ENCODE assay signal across 10 cellular contexts in the genomic region with DNA sequence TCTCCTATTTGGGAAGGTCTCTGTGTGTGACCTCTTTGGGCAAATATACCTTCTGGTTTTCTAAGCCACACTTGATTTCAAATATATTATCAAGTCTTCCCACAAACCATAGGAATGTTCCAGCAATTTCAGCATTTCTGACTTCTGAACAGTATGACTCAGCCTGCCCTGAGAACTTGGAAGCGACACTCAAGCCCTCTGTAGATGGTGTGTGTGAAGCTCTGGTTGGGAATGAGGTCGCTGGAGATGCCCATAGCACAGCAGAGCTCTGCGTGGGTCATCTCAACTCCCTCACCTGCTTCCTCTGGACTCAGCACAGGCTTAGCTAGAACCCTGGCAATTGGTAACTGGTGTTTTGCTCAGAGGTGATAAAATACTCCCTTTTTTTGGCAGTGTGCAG.
DNase-seq lines count a peak whose midpoint lies in the region; ATAC-seq and TF ChIP-seq lines count a peak whose summit lies in the region.
"Had no signal": no experiment of that assay in that cellular context is flagged by ENCODE, and none has a peak within 500 bp of the region (broad histone marks: within the 10 kb centered on the region; RNA-seq: fewer than 3 reads in every experiment).

No MANE protein-coding gene starts in this region.

- 8 to 11% methylated on average over 3 of the region's 3 CpGs for WGBS in aorta, 2 donors

- H3K27ac ChIP-seq in left lung, result no peak overlapping the region
- H3K27ac ChIP-seq in aorta (ENCODE audit: low read depth in 1 of 2, low read length in 2 of 2), result no peak overlapping the region

- H3K36me3 ChIP-seq in left lung (no peaks in the 10 kb centered on the region), aorta (ENCODE audit: control insufficient read depth in 1 of 2, insufficient read depth in 2 of 2, low read length in 1 of 2) (no peaks in the 10 kb centered on the region)

- H3K4me3 ChIP-seq in cardiac fibroblast (replicated peaks in 1 of 2; ENCODE audit: low read depth in 2 of 2, low read length in 2 of 2), result no peak overlapping the region
- no peak overlapping the region for H3K4me3 ChIP-seq in left lung
- no peak overlapping the region for H3K4me3 ChIP-seq in aorta (ENCODE audit: low read length in 2 of 2)

- no peaks in the 10 kb centered on the region for H3K9me3 ChIP-seq in left lung
- no peaks in the 10 kb centered on the region for H3K9me3 ChIP-seq in aorta (ENCODE audit: control insufficient read depth, low read length)

- ATAC-seq in left lung (peak; percentile 85), aorta (ENCODE audit: low FRiP score) (peak; percentile 82), HG02970 (IDR thresholded peaks at IDR 0.05; ENCODE audit: low FRiP score, unreplicated experiment) (no peak), HG02610 (IDR thresholded peaks at IDR 0.05; ENCODE audit: unreplicated experiment) (no peak)
- ATAC-seq: esophagus mucosa had no signal

- intact Hi-C loops in left lung (cut with DNase I), result no loop called here
- intact Hi-C loops in aorta (cut with DNase I), result loop anchor here (5.0 kb wide), 2 partner anchors 36 to 79 kb away; no protein-coding TSS in a partner anchor

- peak; percentile 19 for DNase-seq in NCI-H146 (lab: John Stamatoyannopoulos, UW)
- no peak for DNase-seq in NCI-H146 treated with DMSO at 0.1 percent for 48 hours (lab: John Stamatoyannopoulos, UW; ENCODE audit: unreplicated experiment)
- DNase-seq in cardiac fibroblast (ENCODE audit: low read depth in 2 of 2), result peak; percentile 91 to 92
- no peak for DNase-seq in left lung
- DNase-seq in aorta, result peak; percentile 50 to 73
- DNase-seq in activated naive CD4-positive, alpha-beta T cell treated with Interleukin-2 at 50 U/mL for 16 hours, result no peak
- DNase-seq: NCI-H2171 had no signal

- H3K4me1 ChIP-seq in left lung (no peaks in the 10 kb centered on the region), aorta (ENCODE audit: control insufficient read depth in 1 of 2, insufficient read depth in 2 of 2, low read length in 2 of 2) (no peaks in the 10 kb centered on the region)

- TF ChIP-seq CTCF in cardiac fibroblast (IDR thresholded peaks at IDR 0.05; ENCODE audit: low read depth, low read length) (no peak), left lung (IDR thresholded peaks at IDR 0.05) (no peak)

- H3K27me3 ChIP-seq in left lung (no peaks in the 10 kb centered on the region), aorta (ENCODE audit: control insufficient read depth in 1 of 2, insufficient read depth in 2 of 2, low read length in 1 of 2) (no peaks in the 10 kb centered on the region)

Comparison
In these comparisons a context has a peak if more than half of its experiments do, and no peak if none do; other contexts are left out.
1. DNase-seq: peak in NCI-H146 (single experiment), cardiac fibroblast (2 of 2) and aorta (2 of 2); none in NCI-H146 treated with DMSO at 0.1 percent for 48 hours (single experiment), left lung (0 of 2) and activated naive CD4-positive, alpha-beta T cell treated with Interleukin-2 at 50 U/mL for 16 hours (single experiment).
2. ATAC-seq: peak in left lung (single experiment) and aorta (single experiment); none in HG02970 (single experiment) and HG02610 (single experiment).
3. intact Hi-C loops: an anchor here in aorta (5.0 kb wide); none called in left lung.